8 cellular contexts compared by ENCODE assay signal in genomic region chr13:110705826-110706569, GRCh38. TPM values are rescaled to one million over a fixed set of nuclear protein-coding genes. Genes with fewer than 3 reads are reported as not detected.
DNase-seq lines count a peak whose midpoint lies in the region; ATAC-seq, FAIRE-seq and TF ChIP-seq lines count a peak whose summit lies in the region.

Gene CARS2, minus strand, starts transcription at chr13:110706116. Its CDS starts 23 bp downstream, at chr13:110706093.

- TF ChIP-seq CTCF in WERI-Rb-1 (IDR thresholded peaks at IDR 0.05; ENCODE audit: low read depth, low read length) (peak; percentile 27; the same call in 1 of the 2 replicates), breast epithelium (IDR thresholded peaks at IDR 0.05) (no peak)

- H3K4me1 ChIP-seq in breast epithelium (peaks cover 0 to 10% of the 10 kb centered on the region in 2 donors), iPS-20b (ENCODE audit: insufficient read depth, low read length) (no peaks in the 10 kb centered on the region), small intestine (ENCODE audit: control insufficient read depth in 2 of 2, insufficient read depth in 1 of 2, low read depth in 1 of 2, low read length in 1 of 2) (peaks cover 0 to 5% of the 10 kb centered on the region in 2 donors)

- WGBS in small intestine, 3 donors: 0% methylated on average over 49 to 80 of the region's 80 CpGs

- H3K4me3 ChIP-seq in WERI-Rb-1 (ENCODE audit: low read depth, low read length) (peak within 1 kb of the TSS; percentile 95), breast epithelium (peak within 1 kb of the TSS; percentile 65 to 99 (median 83)), iPS-20b (ENCODE audit: low read length) (peak within 1 kb of the TSS; percentile 62), small intestine (ENCODE audit: low read depth in 1 of 2, low read length in 2 of 2) (peak within 1 kb of the TSS; percentile 81 to 91)

- peak within 1 kb of the TSS; percentile 82; the same call in 1 of the 2 replicates for H3K9ac ChIP-seq in iPS-20b (ENCODE audit: low read depth, low read length)

- intact Hi-C loops in breast epithelium (cut with DNase I; ENCODE audit: low total_unique reads): no loop called here

- H3K27me3 ChIP-seq in WERI-Rb-1 (ENCODE audit: insufficient read depth, low read depth, severe bottlenecking) (no peaks in the 10 kb centered on the region), breast epithelium (no peaks in the 10 kb centered on the region), iPS-20b (ENCODE audit: insufficient read depth, low read length) (no peaks in the 10 kb centered on the region), small intestine (ENCODE audit: control insufficient read depth in 2 of 2, insufficient read depth in 2 of 2, low read length in 2 of 2) (no peaks in the 10 kb centered on the region)

- ATAC-seq in GM18909 (IDR thresholded peaks at IDR 0.05; ENCODE audit: poor library complexity, unreplicated experiment): peak; percentile 96
- ATAC-seq in HG03159 (IDR thresholded peaks at IDR 0.05; ENCODE audit: unreplicated experiment): peak; percentile 94

- peak within 1 kb of the TSS; percentile 89 for H3K27ac ChIP-seq in WERI-Rb-1
- peak within 1 kb of the TSS; percentile 77 to 93 for H3K27ac ChIP-seq in breast epithelium
- H3K27ac ChIP-seq in iPS-20b (ENCODE audit: low read length): no peak within 1 kb of the TSS
- H3K27ac ChIP-seq in small intestine (ENCODE audit: low read depth in 1 of 2, low read length in 1 of 2): peak within 1 kb of the TSS; percentile 72 to 80

- TF ChIP-seq POLR2A in breast epithelium (IDR thresholded peaks at IDR 0.05): no peak

- peaks cover 35% of the 10 kb centered on the region for H3K36me3 ChIP-seq in WERI-Rb-1
- H3K36me3 ChIP-seq in breast epithelium: no peaks in the 10 kb centered on the region
- H3K36me3 ChIP-seq in iPS-20b (ENCODE audit: insufficient read depth, low read depth, low read length): peaks cover 14% of the 10 kb centered on the region; the same call in 1 of the 2 replicates
- H3K36me3 ChIP-seq in small intestine (ENCODE audit: control insufficient read depth in 2 of 2, insufficient read depth in 2 of 2, low read length in 2 of 2): peaks cover 0 to under 1% of the 10 kb centered on the region in 2 donors

- no peak for FAIRE-seq in small intestine (lab: Jason Lieb, UNC)

- H3K9me3 ChIP-seq in WERI-Rb-1 (ENCODE audit: severe bottlenecking): no peaks in the 10 kb centered on the region
- H3K9me3 ChIP-seq in breast epithelium: no peaks in the 10 kb centered on the region
- H3K9me3 ChIP-seq in iPS-20b (ENCODE audit: insufficient read depth, low read depth, low read length): no peaks in the 10 kb centered on the region
- no peaks in the 10 kb centered on the region for H3K9me3 ChIP-seq in small intestine (ENCODE audit: control insufficient read depth, low read depth)

- DNase-seq in AG08395 (ENCODE audit: low spot score) (peak; percentile 95), NCI-H2227 treated with DMSO at 0.1 percent for 48 hours (lab: John Stamatoyannopoulos, UW) (peak; percentile 85), WERI-Rb-1 (peak; percentile 100), breast epithelium (ENCODE audit: low spot score in 2 of 2) (peak; percentile 91 to 98), small intestine (peak; percentile 98)

RNA-seq across cellular contexts. Expression of gene CARS2, which starts in this region (rescaled TPM):
- 10 to 100 TPM; 59.8 to 79.8 (median 61.6) TPM for total RNA-seq in breast epithelium
- polyA plus RNA-seq in small intestine: 10 to 100 TPM; 69.7 to 92.6 (median 77.3) TPM
